Comparison of ENCODE assay signal across 1 cellular context in the genomic region with DNA sequence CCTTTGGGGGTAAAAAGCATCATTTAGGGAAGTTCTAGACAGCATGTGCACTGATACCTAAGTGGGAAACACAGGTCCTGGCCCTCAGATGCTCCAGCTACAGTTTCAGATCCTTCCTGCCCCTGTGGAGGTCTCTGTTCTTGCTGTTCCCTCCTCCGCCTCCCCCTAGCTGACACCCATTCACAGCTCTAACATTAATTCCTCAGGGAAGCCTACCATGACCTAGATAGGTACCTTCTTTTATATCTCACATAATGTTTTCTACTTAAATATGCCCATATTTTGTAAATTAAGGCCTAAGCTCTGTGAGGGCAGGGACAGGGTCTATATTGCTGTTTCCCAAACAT.
TF ChIP-seq lines count a peak whose summit lies in the region.

No MANE protein-coding gene starts in this region.

TF ChIP-seq in SK-N-SH treated with all-trans-retinoic acid at 6 μM for 48 hours, 23 proteins besides CTCF, POLR2A, EP300 and RAD21:
- TF ChIP-seq, protein P1, sequence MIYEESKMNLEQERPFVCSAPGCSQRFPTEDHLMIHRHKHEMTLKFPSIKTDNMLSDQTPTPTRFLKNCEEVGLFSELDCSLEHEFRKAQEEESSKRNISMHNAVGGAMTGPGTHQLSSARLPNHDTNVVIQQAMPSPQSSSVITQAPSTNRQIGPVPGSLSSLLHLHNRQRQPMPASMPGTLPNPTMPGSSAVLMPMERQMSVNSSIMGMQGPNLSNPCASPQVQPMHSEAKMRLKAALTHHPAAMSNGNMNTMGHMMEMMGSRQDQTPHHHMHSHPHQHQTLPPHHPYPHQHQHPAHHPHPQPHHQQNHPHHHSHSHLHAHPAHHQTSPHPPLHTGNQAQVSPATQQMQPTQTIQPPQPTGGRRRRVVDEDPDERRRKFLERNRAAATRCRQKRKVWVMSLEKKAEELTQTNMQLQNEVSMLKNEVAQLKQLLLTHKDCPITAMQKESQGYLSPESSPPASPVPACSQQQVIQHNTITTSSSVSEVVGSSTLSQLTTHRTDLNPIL (CRISPR knock-in tag; IDR thresholded peaks at IDR 0.05; ENCODE audit: low read depth), result no peak
- TF ChIP-seq OSR1 (CRISPR knock-in tag; IDR thresholded peaks at IDR 0.05) (no peak), TCF4 (CRISPR knock-in tag; IDR thresholded peaks at IDR 0.05; ENCODE audit: borderline replicate concordance) (no peak), PPARA (CRISPR knock-in tag; IDR thresholded peaks at IDR 0.05; ENCODE audit: borderline replicate concordance) (no peak), ISL1 (CRISPR knock-in tag; IDR thresholded peaks at IDR 0.05) (no peak), RARB (CRISPR knock-in tag; IDR thresholded peaks at IDR 0.05) (no peak), BACH2 (CRISPR knock-in tag; IDR thresholded peaks at IDR 0.05; ENCODE audit: borderline replicate concordance) (no peak), ZNF8 (CRISPR knock-in tag; IDR thresholded peaks at IDR 0.05) (no peak), ZNF565 (CRISPR knock-in tag; conservative IDR thresholded peaks at IDR 0.05; ENCODE audit: low read depth) (no peak), ESRRG (CRISPR knock-in tag; IDR thresholded peaks at IDR 0.05) (no peak), SNAI2 (CRISPR knock-in tag; IDR thresholded peaks at IDR 0.05) (no peak), TOX (CRISPR knock-in tag; IDR thresholded peaks at IDR 0.05; ENCODE audit: borderline replicate concordance) (no peak), ARNTL (CRISPR knock-in tag; IDR thresholded peaks at IDR 0.05; ENCODE audit: borderline replicate concordance, low read depth) (no peak)
- TF ChIP-seq, protein P2, sequence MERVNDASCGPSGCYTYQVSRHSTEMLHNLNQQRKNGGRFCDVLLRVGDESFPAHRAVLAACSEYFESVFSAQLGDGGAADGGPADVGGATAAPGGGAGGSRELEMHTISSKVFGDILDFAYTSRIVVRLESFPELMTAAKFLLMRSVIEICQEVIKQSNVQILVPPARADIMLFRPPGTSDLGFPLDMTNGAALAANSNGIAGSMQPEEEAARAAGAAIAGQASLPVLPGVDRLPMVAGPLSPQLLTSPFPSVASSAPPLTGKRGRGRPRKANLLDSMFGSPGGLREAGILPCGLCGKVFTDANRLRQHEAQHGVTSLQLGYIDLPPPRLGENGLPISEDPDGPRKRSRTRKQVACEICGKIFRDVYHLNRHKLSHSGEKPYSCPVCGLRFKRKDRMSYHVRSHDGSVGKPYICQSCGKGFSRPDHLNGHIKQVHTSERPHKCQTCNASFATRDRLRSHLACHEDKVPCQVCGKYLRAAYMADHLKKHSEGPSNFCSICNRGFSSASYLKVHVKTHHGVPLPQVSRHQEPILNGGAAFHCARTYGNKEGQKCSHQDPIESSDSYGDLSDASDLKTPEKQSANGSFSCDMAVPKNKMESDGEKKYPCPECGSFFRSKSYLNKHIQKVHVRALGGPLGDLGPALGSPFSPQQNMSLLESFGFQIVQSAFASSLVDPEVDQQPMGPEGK (CRISPR knock-in tag; IDR thresholded peaks at IDR 0.05; ENCODE audit: borderline replicate concordance), result no peak
- TF ChIP-seq, protein P3, sequence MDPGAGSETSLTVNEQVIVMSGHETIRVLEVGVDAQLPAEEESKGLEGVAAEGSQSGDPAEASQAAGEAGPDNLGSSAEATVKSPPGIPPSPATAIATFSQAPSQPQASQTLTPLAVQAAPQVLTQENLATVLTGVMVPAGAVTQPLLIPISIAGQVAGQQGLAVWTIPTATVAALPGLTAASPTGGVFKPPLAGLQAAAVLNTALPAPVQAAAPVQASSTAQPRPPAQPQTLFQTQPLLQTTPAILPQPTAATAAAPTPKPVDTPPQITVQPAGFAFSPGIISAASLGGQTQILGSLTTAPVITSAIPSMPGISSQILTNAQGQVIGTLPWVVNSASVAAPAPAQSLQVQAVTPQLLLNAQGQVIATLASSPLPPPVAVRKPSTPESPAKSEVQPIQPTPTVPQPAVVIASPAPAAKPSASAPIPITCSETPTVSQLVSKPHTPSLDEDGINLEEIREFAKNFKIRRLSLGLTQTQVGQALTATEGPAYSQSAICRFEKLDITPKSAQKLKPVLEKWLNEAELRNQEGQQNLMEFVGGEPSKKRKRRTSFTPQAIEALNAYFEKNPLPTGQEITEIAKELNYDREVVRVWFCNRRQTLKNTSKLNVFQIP (CRISPR knock-in tag; IDR thresholded peaks at IDR 0.05; ENCODE audit: borderline replicate concordance, low read depth), result no peak
TF ChIP-seq in SK-N-SH treated with all-trans-retinoic acid at 6 μM for 48 hours: peak in this region for 0.
